ENCODE assay signal across 15 cellular contexts in genomic region chr14:96195441-96196081, GRCh38. TPM values are rescaled to one million over a fixed set of nuclear protein-coding genes. Genes with fewer than 3 reads are reported as not detected.
"Had no signal": no experiment of that assay in that cellular context is flagged by ENCODE, and none has a peak within 500 bp of the region (broad histone marks: within the 10 kb centered on the region; RNA-seq: fewer than 3 reads in every experiment).

No MANE protein-coding gene starts in this region.

- FAIRE-seq: endothelial cell of umbilical vein had no signal

- H3K4me1 ChIP-seq: ascending aorta, foreskin keratinocyte, tibial artery had no signal

- ATAC-seq: activated CD4-positive, alpha-beta T cell treated with anti-CD3 and anti-CD28 coated beads for 36 hours; activated CD8-positive, alpha-beta T cell treated with anti-CD3 and anti-CD28 coated beads for 36 hours; activated T-cell treated with anti-CD3 and anti-CD28 coated beads, Interleukin-2, amount 50 U/mL, for 72 hours; foreskin keratinocyte; stimulated activated effector memory CD8-positive, alpha-beta T cell treated with anti-CD3 and anti-CD28 coated beads, Interleukin-12 subunit alpha, Interleukin-12 subunit beta, amount 100 ng/mL, for 72 hours had no signal

- DNase-seq: activated CD4-positive, alpha-beta T cell treated with anti-CD3 and anti-CD28 coated beads for 36 hours; activated CD8-positive, alpha-beta memory T cell treated with anti-CD3 and anti-CD28 coated beads, Interleukin-2, amount 50 U/mL, for 4 hours; activated CD8-positive, alpha-beta T cell treated with anti-CD3 and anti-CD28 coated beads for 36 hours; activated T-cell treated with anti-CD3 and anti-CD28 coated beads, Interleukin-2, amount 50 U/mL, for 72 hours; colonic mucosa; effector CD4-positive, alpha-beta T cell; foreskin keratinocyte; ovary; T-helper 9 cell; tibial artery had no signal

- H3K4me3 ChIP-seq: ascending aorta, cardiac muscle cell, colonic mucosa, ovary, smooth muscle cell, tibial artery had no signal

- H3K27me3 ChIP-seq: ascending aorta, cardiac muscle cell, colonic mucosa, ovary had no signal

- H3K9me3 ChIP-seq: ascending aorta, colonic mucosa, ovary, tibial artery had no signal

- H3K4me2 ChIP-seq: smooth muscle cell had no signal

- H3K27ac ChIP-seq: ascending aorta, cardiac muscle cell, colonic mucosa, foreskin keratinocyte, ovary, tibial artery had no signal

- H3K36me3 ChIP-seq: ascending aorta, cardiac muscle cell, colonic mucosa, ovary, tibial artery had no signal

RNA-seq across cellular contexts. Expression of gene BDKRB2, which starts 9.1 kb away (rescaled TPM):
- total RNA-seq: activated CD4-positive, alpha-beta T cell treated with anti-CD3 and anti-CD28 coated beads for 36 hours; activated CD8-positive, alpha-beta T cell treated with anti-CD3 and anti-CD28 coated beads for 36 hours; activated T-cell treated with anti-CD3 and anti-CD28 coated beads, Interleukin-2, amount 50 U/mL, for 72 hours had no signal
- polyA plus RNA-seq: cardiac muscle cell had no signal
